ENCODE assay signal across 13 cellular contexts in genomic region chr19:4371898-4372629, GRCh38. TPM values are rescaled to one million over a fixed set of nuclear protein-coding genes. Genes with fewer than 3 reads are reported as not detected.
DNase-seq lines count a peak whose midpoint lies in the region; ATAC-seq and TF ChIP-seq lines count a peak whose summit lies in the region.
"Had no signal": no experiment of that assay in that cellular context is flagged by ENCODE, and none has a peak within 500 bp of the region (broad histone marks: within the 10 kb centered on the region; RNA-seq: fewer than 3 reads in every experiment).

No MANE protein-coding gene starts in this region.

- no peak overlapping the region for H3K27ac ChIP-seq in CD4-positive, CD25-positive, alpha-beta regulatory T cell (ENCODE audit: insufficient read depth, low read length, poor library complexity, severe bottlenecking)
- peak overlapping the region; percentile 77 to 83 (median 82) for H3K27ac ChIP-seq in sigmoid colon
- peak overlapping the region in 1 of 4 donors; percentile 6 for H3K27ac ChIP-seq in Peyer's patch
- H3K27ac ChIP-seq: C4-2B had no signal

- H3K9ac ChIP-seq in NT2/D1 (ENCODE audit: insufficient read length, low read depth): peak overlapping the region; percentile 27

- H3K4me1 Mint-ChIP-seq in CD4-positive, CD25-positive, alpha-beta regulatory T cell: peaks cover 0 to 69% (median 24%) of the 10 kb centered on the region in 4 donors
- H3K4me1 Mint-ChIP-seq in endothelial cell (ENCODE audit: unreplicated experiment): peaks cover 29% of the 10 kb centered on the region

- H3K9me3 Mint-ChIP-seq in CD4-positive, CD25-positive, alpha-beta regulatory T cell: no peaks in the 10 kb centered on the region
- H3K9me3 Mint-ChIP-seq in endothelial cell (ENCODE audit: unreplicated experiment): no peaks in the 10 kb centered on the region

- 91 to 92% methylated on average over 15 of the region's 15 CpGs for WGBS in sigmoid colon, 2 donors

- intact Hi-C loops in sigmoid colon (cut with DNase I): no loop called here

- H3K27me3 ChIP-seq in CD4-positive, CD25-positive, alpha-beta regulatory T cell (ENCODE audit: control insufficient read depth, insufficient read depth, low read length): no peaks in the 10 kb centered on the region
- no peaks in the 10 kb centered on the region for H3K27me3 ChIP-seq in NT2/D1 (ENCODE audit: insufficient read depth, insufficient read length)
- H3K27me3 ChIP-seq in sigmoid colon: no peaks in the 10 kb centered on the region
- no peaks in the 10 kb centered on the region for H3K27me3 ChIP-seq in Peyer's patch

- no peak for DNase-seq in CD4-positive, CD25-positive, alpha-beta regulatory T cell
- DNase-seq in NT2/D1 (ENCODE audit: low read depth, low spot score) (no peak), endothelial cell (ENCODE audit: low spot score) (no peak), sigmoid colon (no peak), left lobe of liver (ENCODE audit: low spot score) (no peak), amniotic stem cell (lab: John Stamatoyannopoulos, UW) (no peak), Peyer's patch (no peak)
- DNase-seq: activated effector memory CD4-positive, alpha-beta T cell treated with anti-CD3 and anti-CD28 coated beads, Interleukin-2, amount 50 U/mL, for 16 hours; Kasumi-1; NCI-H2029 treated with DMSO at 0.1 percent for 48 hours; NK-92 treated with Interleukin-12 subunit alpha and Interleukin-12 subunit beta, amount 100 ng/mL, for 24 hours had no signal

- H3K36me3 Mint-ChIP-seq in CD4-positive, CD25-positive, alpha-beta regulatory T cell: no peaks in the 10 kb centered on the region
- peaks cover 8% of the 10 kb centered on the region for H3K36me3 Mint-ChIP-seq in endothelial cell (ENCODE audit: low read depth, unreplicated experiment)

- ATAC-seq in CD4-positive, CD25-positive, alpha-beta regulatory T cell (ENCODE audit: low read depth in 2 of 2): no peak
- no peak for ATAC-seq in left lobe of liver
- ATAC-seq in GM19395 (IDR thresholded peaks at IDR 0.05; ENCODE audit: unreplicated experiment): no peak

- no peaks in the 10 kb centered on the region for H3K9me3 ChIP-seq in CD4-positive, CD25-positive, alpha-beta regulatory T cell (ENCODE audit: control insufficient read depth in 2 of 2, low read length in 2 of 2)
- no peaks in the 10 kb centered on the region for H3K9me3 ChIP-seq in NT2/D1 (ENCODE audit: insufficient read depth, low read length)
- H3K9me3 ChIP-seq in sigmoid colon: no peaks in the 10 kb centered on the region
- H3K9me3 ChIP-seq in Peyer's patch: no peaks in the 10 kb centered on the region

- H3K36me3 ChIP-seq in CD4-positive, CD25-positive, alpha-beta regulatory T cell (ENCODE audit: control insufficient read depth, insufficient read depth, low read length): peaks cover 2% of the 10 kb centered on the region
- H3K36me3 ChIP-seq in NT2/D1 (ENCODE audit: insufficient read depth, insufficient read length, low read length) (peaks cover 45% of the 10 kb centered on the region), sigmoid colon (peaks cover 0 to 3% (median 0%) of the 10 kb centered on the region in 4 donors), Peyer's patch (peaks cover 0 to 9% (median 0%) of the 10 kb centered on the region in 3 donors)

- TF ChIP-seq EP300 in sigmoid colon (IDR thresholded peaks at IDR 0.05): no peak

- no peak for TF ChIP-seq POLR2A in sigmoid colon (IDR thresholded peaks at IDR 0.05)
- no peak for TF ChIP-seq POLR2A in Peyer's patch (IDR thresholded peaks at IDR 0.05)

- peak overlapping the region in 2 of 3 donors; percentile 41 to 59 for H3K27ac Mint-ChIP-seq in CD4-positive, CD25-positive, alpha-beta regulatory T cell
- H3K27ac Mint-ChIP-seq in endothelial cell (ENCODE audit: unreplicated experiment): peak overlapping the region; percentile 9

- peaks cover 65% of the 10 kb centered on the region for H3K4me1 ChIP-seq in CD4-positive, CD25-positive, alpha-beta regulatory T cell (ENCODE audit: control insufficient read depth, insufficient read depth, low read length, poor library complexity, severe bottlenecking)
- H3K4me1 ChIP-seq in NT2/D1 (ENCODE audit: insufficient read depth, insufficient read length) (peaks cover 53% of the 10 kb centered on the region), sigmoid colon (peaks cover 0 to 99% (median 92%) of the 10 kb centered on the region in 4 donors), Peyer's patch (peaks cover 12 to 78% (median 69%) of the 10 kb centered on the region in 4 donors)

- TF ChIP-seq CTCF in endothelial cell (IDR thresholded peaks at IDR 0.05; ENCODE audit: unreplicated experiment) (no peak), sigmoid colon (IDR thresholded peaks at IDR 0.05) (no peak), Peyer's patch (IDR thresholded peaks at IDR 0.05) (no peak)

- no peak overlapping the region for H3K4me3 ChIP-seq in CD4-positive, CD25-positive, alpha-beta regulatory T cell (ENCODE audit: low read depth, low read length)
- H3K4me3 ChIP-seq in NT2/D1 (ENCODE audit: insufficient read length, low read depth) (no peak overlapping the region), sigmoid colon (no peak overlapping the region), Peyer's patch (no peak overlapping the region)

- peak overlapping the region in 1 of 4 donors; percentile 27 for H3K4me3 Mint-ChIP-seq in CD4-positive, CD25-positive, alpha-beta regulatory T cell
- no peak overlapping the region for H3K4me3 Mint-ChIP-seq in endothelial cell (ENCODE audit: unreplicated experiment)

- H3K27me3 Mint-ChIP-seq in CD4-positive, CD25-positive, alpha-beta regulatory T cell: no peaks in the 10 kb centered on the region
- H3K27me3 Mint-ChIP-seq in endothelial cell (ENCODE audit: unreplicated experiment): peaks cover 18% of the 10 kb centered on the region

RNA-seq across cellular contexts. Expression of gene SH3GL1, which starts 28.3 kb away (rescaled TPM):
- total RNA-seq in CD4-positive, CD25-positive, alpha-beta regulatory T cell: 54.0 TPM
- polyA plus RNA-seq in CD4-positive, CD25-positive, alpha-beta regulatory T cell: 10 to 100 TPM; 13.4 to 23.0 (median 17.6) TPM
- total RNA-seq in endothelial cell (ENCODE audit: unreplicated experiment) (128 TPM), sigmoid colon (10 to 100 TPM; 28.5 to 33.9 (median 32.2) TPM), left lobe of liver (30.2 TPM), Peyer's patch (100 to 1,000 TPM in 1 of 4 donors, 10 to 100 TPM in 3; 69.3 to 102 (median 73.9) TPM)
- 10 to 100 TPM; 37.9 to 47.4 (median 45.0) TPM for polyA plus RNA-seq in sigmoid colon

RNA-seq across cellular contexts. Expression of gene MPND, which starts 28.7 kb away (rescaled TPM):
- 12.2 TPM for total RNA-seq in CD4-positive, CD25-positive, alpha-beta regulatory T cell
- polyA plus RNA-seq in CD4-positive, CD25-positive, alpha-beta regulatory T cell: 1 to 10 TPM; 4.9 to 7.2 (median 5.7) TPM
- total RNA-seq in endothelial cell (ENCODE audit: unreplicated experiment) (18.3 TPM), sigmoid colon (10 to 100 TPM in 1 of 4 donors, 1 to 10 TPM in 3; 8.6 to 13.3 (median 9.3) TPM), left lobe of liver (24.2 TPM), Peyer's patch (10 to 100 TPM in 3 of 4 donors, 1 to 10 TPM in 1; 8.3 to 26.1 (median 20.8) TPM)
- 10 to 100 TPM; 38.2 to 65.2 (median 60.1) TPM for polyA plus RNA-seq in sigmoid colon

RNA-seq across cellular contexts. Expression of gene CHAF1A, which starts 30.4 kb away (rescaled TPM):
- total RNA-seq in CD4-positive, CD25-positive, alpha-beta regulatory T cell: 28.9 TPM
- 1 to 10 TPM; 2.6 to 5.5 (median 3.6) TPM for polyA plus RNA-seq in CD4-positive, CD25-positive, alpha-beta regulatory T cell
- 29.8 TPM for total RNA-seq in endothelial cell (ENCODE audit: unreplicated experiment)
- total RNA-seq in sigmoid colon: 1 to 10 TPM; 3.6 to 5.5 (median 4.1) TPM
- polyA plus RNA-seq in sigmoid colon: 10 to 100 TPM in 2 of 3 donors, 1 to 10 TPM in 1; 5.4 to 19.1 (median 10.6) TPM
- total RNA-seq in left lobe of liver: 3.3 TPM
- total RNA-seq in Peyer's patch: 10 to 100 TPM in 3 of 4 donors, 1 to 10 TPM in 1; 7.5 to 66.8 (median 14.4) TPM

RNA-seq across cellular contexts. Expression of gene STAP2, which starts 33.4 kb away (rescaled TPM):
- total RNA-seq in CD4-positive, CD25-positive, alpha-beta regulatory T cell: 2.2 TPM
- 1 to 10 TPM; 1.6 to 3.0 (median 2.4) TPM for polyA plus RNA-seq in CD4-positive, CD25-positive, alpha-beta regulatory T cell
- 66.2 TPM for total RNA-seq in endothelial cell (ENCODE audit: unreplicated experiment)
- 1 to 10 TPM in 3 of 4 donors, under 1 TPM in 1; 0.99 to 5.5 (median 2.7) TPM for total RNA-seq in sigmoid colon
- polyA plus RNA-seq in sigmoid colon: 100 to 1,000 TPM; 146 to 313 (median 199) TPM
- 31.8 TPM for total RNA-seq in left lobe of liver
- 100 to 1,000 TPM in 3 of 4 donors, 10 to 100 TPM in 1; 90.8 to 227 (median 134) TPM for total RNA-seq in Peyer's patch
